In genomic region chr18:69400976-69401474, GRCh38 we compare ENCODE assay signal across 9 cellular contexts. TPM values are rescaled to one million over a fixed set of nuclear protein-coding genes. Genes with fewer than 3 reads are reported as not detected.
A peak's percentile ranks its signal among the peaks of the same experiment; 100 is the strongest.
DNase-seq lines count a peak whose midpoint lies in the region; ATAC-seq and TF ChIP-seq lines count a peak whose summit lies in the region.
"Had no signal": no experiment of that assay in that cellular context is flagged by ENCODE, and none has a peak within 500 bp of the region (broad histone marks: within the 10 kb centered on the region; RNA-seq: fewer than 3 reads in every experiment).

No MANE protein-coding gene starts in this region.

- H3K27ac Mint-ChIP-seq in nephron = peak overlapping the region; percentile 82 to 96 (median 94)

- TF ChIP-seq CTCF in epithelial cell of proximal tubule (conservative IDR thresholded peaks at IDR 0.05; ENCODE audit: low read depth, low read length) (no peak), nephron (IDR thresholded peaks at IDR 0.05; ENCODE audit: unreplicated experiment in 3 of 3) (no peak)

- H3K36me3 Mint-ChIP-seq in nephron (ENCODE audit: low read depth) = no peaks in the 10 kb centered on the region

- H3K27me3 Mint-ChIP-seq in nephron (ENCODE audit: low read depth) = peaks cover 15% of the 10 kb centered on the region

- ATAC-seq in HG03469 (IDR thresholded peaks at IDR 0.05; ENCODE audit: unreplicated experiment) (no peak), HG02623 (IDR thresholded peaks at IDR 0.05; ENCODE audit: unreplicated experiment) (no peak), HG02840 (IDR thresholded peaks at IDR 0.05; ENCODE audit: low FRiP score, unreplicated experiment) (no peak)
- ATAC-seq: HCT116 had no signal

- H3K4me3 Mint-ChIP-seq in nephron = peak overlapping the region; percentile 83 to 98 (median 88)

- H3K9me3 Mint-ChIP-seq in nephron = no peaks in the 10 kb centered on the region

- DNase-seq in DMS79 (lab: John Stamatoyannopoulos, UW) (peak; percentile 18), NCI-H1105 treated with DMSO at 0.1 percent for 48 hours (lab: John Stamatoyannopoulos, UW) (peak; percentile 68), epithelial cell of proximal tubule (ENCODE audit: low read depth) (no peak)
- DNase-seq in stimulated activated CD4-positive, alpha-beta T cell treated with anti-CD3 and anti-CD28 coated beads, Interleukin-1b, Interleukin-23, amount 100 ng/mL, for 48 hours = no peak

- H3K4me1 Mint-ChIP-seq in nephron = peaks cover 29% of the 10 kb centered on the region

- H3K4me3 ChIP-seq in epithelial cell of proximal tubule (ENCODE audit: low read depth, low read length) = peak overlapping the region; percentile 56

RNA-seq across cellular contexts. Expression of gene DOK6, which starts 0.3 kb away (rescaled TPM):
- total RNA-seq in epithelial cell of proximal tubule = 0.06 and 0.07 TPM in 2 replicates

Comparison
In these comparisons a context has a peak if more than half of its experiments do, and no peak if none do; other contexts are left out.
1. DNase-seq: peak in DMS79 (single experiment) and NCI-H1105 treated with DMSO at 0.1 percent for 48 hours (single experiment); none in epithelial cell of proximal tubule (single experiment) and stimulated activated CD4-positive, alpha-beta T cell treated with anti-CD3 and anti-CD28 coated beads, Interleukin-1b, Interleukin-23, amount 100 ng/mL, for 48 hours (single experiment).